Comparison of ENCODE assay signal across 8 cellular contexts in genomic region chr2:197309369-197310231, GRCh38. TPM values are rescaled to one million over a fixed set of nuclear protein-coding genes. Genes with fewer than 3 reads are reported as not detected.
A peak's percentile ranks its signal among the peaks of the same experiment; 100 is the strongest.
DNase-seq lines count a peak whose midpoint lies in the region; ATAC-seq and TF ChIP-seq lines count a peak whose summit lies in the region.

No MANE protein-coding gene starts in this region.

- H3K36me3 Mint-ChIP-seq in activated CD8-positive, alpha-beta T cell treated with anti-CD3 and anti-CD28 coated beads, Interleukin-2, amount 10 ng/mL, durations not matched to agents 7 days and 5 days (ENCODE audit: low read depth) = peaks cover 42% of the 10 kb centered on the region
- H3K36me3 Mint-ChIP-seq in endodermal cell (ENCODE audit: low read depth) = no peaks in the 10 kb centered on the region

- H3K36me3 ChIP-seq in endodermal cell (ENCODE audit: control insufficient read depth, insufficient read depth, low read length) (no peaks in the 10 kb centered on the region), mucosa of stomach (ENCODE audit: control insufficient read depth, insufficient read depth, low read length) (no peaks in the 10 kb centered on the region), stomach smooth muscle (ENCODE audit: control insufficient read depth in 2 of 2, insufficient read depth in 2 of 2, low read length in 2 of 2) (no peaks in the 10 kb centered on the region)

- no peaks in the 10 kb centered on the region for H3K27me3 Mint-ChIP-seq in activated CD8-positive, alpha-beta T cell treated with anti-CD3 and anti-CD28 coated beads, Interleukin-2, amount 10 ng/mL, durations not matched to agents 7 days and 5 days (ENCODE audit: low read depth)
- peaks cover 37% of the 10 kb centered on the region for H3K27me3 Mint-ChIP-seq in endodermal cell (ENCODE audit: insufficient read depth)

- 13 to 48% methylated on average over 5 to 35 of the region's 35 CpGs for WGBS in endodermal cell (ENCODE audit: insufficient coverage in 1 of 2, insufficient read length in 1 of 2), 2 experiments

- peaks cover 33% of the 10 kb centered on the region for H3K27me3 ChIP-seq in endodermal cell (ENCODE audit: control insufficient read depth, insufficient read depth, low read length, poor library complexity, severe bottlenecking)
- no peaks in the 10 kb centered on the region for H3K27me3 ChIP-seq in mucosa of stomach (ENCODE audit: control insufficient read depth, insufficient read depth, low read length)
- no peaks in the 10 kb centered on the region for H3K27me3 ChIP-seq in stomach smooth muscle (ENCODE audit: control insufficient read depth in 1 of 2, insufficient read depth in 2 of 2, low read length in 2 of 2)

- H3K4me1 Mint-ChIP-seq in activated CD8-positive, alpha-beta T cell treated with anti-CD3 and anti-CD28 coated beads, Interleukin-2, amount 10 ng/mL, durations not matched to agents 7 days and 5 days (ENCODE audit: low read depth) = peaks cover 57% of the 10 kb centered on the region
- peaks cover 25% of the 10 kb centered on the region for H3K4me1 Mint-ChIP-seq in endodermal cell

- TF ChIP-seq POLR2A in GM18505 (IDR thresholded peaks at IDR 0.05; ENCODE audit: borderline replicate concordance, extremely low read depth, insufficient read depth, insufficient read length) = peak; percentile 24

- H3K9me3 Mint-ChIP-seq in activated CD8-positive, alpha-beta T cell treated with anti-CD3 and anti-CD28 coated beads, Interleukin-2, amount 10 ng/mL, durations not matched to agents 7 days and 5 days (ENCODE audit: insufficient read depth) = no peaks in the 10 kb centered on the region
- H3K9me3 Mint-ChIP-seq in endodermal cell = no peaks in the 10 kb centered on the region

- POLR2A ChIA-PET in activated CD8-positive, alpha-beta T cell treated with anti-CD3 and anti-CD28 coated beads, Interleukin-2, amount 10 ng/mL, durations not matched to agents 7 days and 5 days (lab: Charles Lee) = interaction anchor here (0.6 to 9.6 kb wide), 36 partner anchors 10 to 1049 kb away, joined by 3 to 226 read pairs (median 5); no protein-coding TSS in a partner anchor

- H3K4me3 ChIP-seq in endodermal cell (ENCODE audit: low read length) = peak overlapping the region; percentile 81
- peak overlapping the region; percentile 80 for H3K4me3 ChIP-seq in mucosa of stomach (ENCODE audit: low read length)
- H3K4me3 ChIP-seq in stomach smooth muscle (ENCODE audit: low read length in 2 of 2) = peak overlapping the region; percentile 89 to 94

- H3K27ac Mint-ChIP-seq in activated CD8-positive, alpha-beta T cell treated with anti-CD3 and anti-CD28 coated beads, Interleukin-2, amount 10 ng/mL, durations not matched to agents 7 days and 5 days = peak overlapping the region; percentile 95
- H3K27ac Mint-ChIP-seq in endodermal cell = peak overlapping the region; percentile 70

- peak overlapping the region; percentile 95 for H3K4me3 Mint-ChIP-seq in activated CD8-positive, alpha-beta T cell treated with anti-CD3 and anti-CD28 coated beads, Interleukin-2, amount 10 ng/mL, durations not matched to agents 7 days and 5 days
- H3K4me3 Mint-ChIP-seq in endodermal cell = peak overlapping the region; percentile 83

- peak; percentile 25 for DNase-seq in M059J (ENCODE audit: low read depth)
- peak; percentile 79 for DNase-seq in activated CD8-positive, alpha-beta T cell treated with anti-CD3 and anti-CD28 coated beads, Interleukin-2, amount 10 ng/mL, durations not matched to agents 7 days and 5 days
- peak; percentile 77 for DNase-seq in endodermal cell
- no peak for DNase-seq in NCI-H1048 (lab: John Stamatoyannopoulos, UW)

- H3K4me1 ChIP-seq in endodermal cell (ENCODE audit: control insufficient read depth, insufficient read depth, low read length) (peaks cover 5% of the 10 kb centered on the region), mucosa of stomach (ENCODE audit: control insufficient read depth, insufficient read depth, low read length) (peaks cover 6% of the 10 kb centered on the region), stomach smooth muscle (ENCODE audit: control insufficient read depth, insufficient read depth, low read length) (peaks cover 21% of the 10 kb centered on the region)

- no peak for TF ChIP-seq CTCF in endodermal cell (conservative IDR thresholded peaks at IDR 0.05)

- CTCF ChIA-PET in activated CD8-positive, alpha-beta T cell treated with anti-CD3 and anti-CD28 coated beads, Interleukin-2, amount 10 ng/mL, durations not matched to agents 7 days and 5 days (lab: Charles Lee) = interaction anchor here (0.7 to 8.2 kb wide), 22 partner anchors 10 to 382 kb away, joined by 3 to 78 read pairs (median 4); no protein-coding TSS in a partner anchor

- H3K27ac ChIP-seq in endodermal cell (ENCODE audit: low read depth, low read length) (no peak overlapping the region), stomach smooth muscle (ENCODE audit: low read length) (peak overlapping the region; percentile 64)

- ATAC-seq in GM18505 (IDR thresholded peaks at IDR 0.05; ENCODE audit: unreplicated experiment) (peak; percentile 2), GM21360 (IDR thresholded peaks at IDR 0.05; ENCODE audit: unreplicated experiment) (no peak)
- peak; percentile 10 for ATAC-seq in activated CD8-positive, alpha-beta T cell treated with anti-CD3 and anti-CD28 coated beads, Interleukin-2, amount 10 ng/mL, durations not matched to agents 7 days and 5 days

- H3K9ac ChIP-seq in endodermal cell (ENCODE audit: extremely low read depth, low read length, poor library complexity, severe bottlenecking) (no peak overlapping the region), mucosa of stomach (ENCODE audit: low read length) (peak overlapping the region; percentile 69), stomach smooth muscle (ENCODE audit: low read length in 2 of 2) (peak overlapping the region; percentile 78 to 87)

- H3K9me3 ChIP-seq in endodermal cell (ENCODE audit: control insufficient read depth, low read length) (no peaks in the 10 kb centered on the region), mucosa of stomach (ENCODE audit: control insufficient read depth, low read length) (no peaks in the 10 kb centered on the region), stomach smooth muscle (ENCODE audit: control insufficient read depth in 2 of 2, low read length in 2 of 2) (no peaks in the 10 kb centered on the region)

RNA-seq across cellular contexts. Expression of gene ANKRD44, which starts 1.0 kb away (rescaled TPM):
- 6.0 and 10.3 TPM in 2 replicates for total RNA-seq in M059J (2014; rRNA removed; shearing (Covaris generic))
- 100 to 1,000 TPM; 188 to 224 TPM for total RNA-seq in activated CD8-positive, alpha-beta T cell treated with anti-CD3 and anti-CD28 coated beads, Interleukin-2, amount 10 ng/mL, durations not matched to agents 7 days and 5 days
- 10 to 100 TPM in 1 of 2 donors, 1 to 10 TPM in 1; 6.2 to 10.6 TPM for total RNA-seq in endodermal cell
- 3.2 TPM for polyA plus RNA-seq in endodermal cell (2013, experiment 1 of 2)
- polyA plus RNA-seq in endodermal cell (2013, experiment 2 of 2) = 2.2 TPM

Comparison
In these comparisons a context has a peak if more than half of its experiments do, and no peak if none do; other contexts are left out.
1. RNA of gene ANKRD44, which starts 1.0 kb away (total RNA-seq): 188 to 224 TPM in activated CD8-positive, alpha-beta T cell treated with anti-CD3 and anti-CD28 coated beads, Interleukin-2, amount 10 ng/mL, durations not matched to agents 7 days and 5 days; 6.2 to 10.6 TPM in endodermal cell and 6.0 to 10.3 TPM in M059J; every median in the first group is over 10 times any median in the second.
2. Peak in every context shown above with its lines, with median percentiles within 50 percentile points of each other: H3K4me3 ChIP-seq.